ENCODE assay signal across 1 cellular context in genomic region chr16:12362482-12363458, GRCh38.
TF ChIP-seq lines count a peak whose summit lies in the region.

No MANE protein-coding gene starts in this region.

TF ChIP-seq in HEK293, 187 proteins besides CTCF, POLR2A, EP300 and RAD21:
- TF ChIP-seq, protein P1, sequence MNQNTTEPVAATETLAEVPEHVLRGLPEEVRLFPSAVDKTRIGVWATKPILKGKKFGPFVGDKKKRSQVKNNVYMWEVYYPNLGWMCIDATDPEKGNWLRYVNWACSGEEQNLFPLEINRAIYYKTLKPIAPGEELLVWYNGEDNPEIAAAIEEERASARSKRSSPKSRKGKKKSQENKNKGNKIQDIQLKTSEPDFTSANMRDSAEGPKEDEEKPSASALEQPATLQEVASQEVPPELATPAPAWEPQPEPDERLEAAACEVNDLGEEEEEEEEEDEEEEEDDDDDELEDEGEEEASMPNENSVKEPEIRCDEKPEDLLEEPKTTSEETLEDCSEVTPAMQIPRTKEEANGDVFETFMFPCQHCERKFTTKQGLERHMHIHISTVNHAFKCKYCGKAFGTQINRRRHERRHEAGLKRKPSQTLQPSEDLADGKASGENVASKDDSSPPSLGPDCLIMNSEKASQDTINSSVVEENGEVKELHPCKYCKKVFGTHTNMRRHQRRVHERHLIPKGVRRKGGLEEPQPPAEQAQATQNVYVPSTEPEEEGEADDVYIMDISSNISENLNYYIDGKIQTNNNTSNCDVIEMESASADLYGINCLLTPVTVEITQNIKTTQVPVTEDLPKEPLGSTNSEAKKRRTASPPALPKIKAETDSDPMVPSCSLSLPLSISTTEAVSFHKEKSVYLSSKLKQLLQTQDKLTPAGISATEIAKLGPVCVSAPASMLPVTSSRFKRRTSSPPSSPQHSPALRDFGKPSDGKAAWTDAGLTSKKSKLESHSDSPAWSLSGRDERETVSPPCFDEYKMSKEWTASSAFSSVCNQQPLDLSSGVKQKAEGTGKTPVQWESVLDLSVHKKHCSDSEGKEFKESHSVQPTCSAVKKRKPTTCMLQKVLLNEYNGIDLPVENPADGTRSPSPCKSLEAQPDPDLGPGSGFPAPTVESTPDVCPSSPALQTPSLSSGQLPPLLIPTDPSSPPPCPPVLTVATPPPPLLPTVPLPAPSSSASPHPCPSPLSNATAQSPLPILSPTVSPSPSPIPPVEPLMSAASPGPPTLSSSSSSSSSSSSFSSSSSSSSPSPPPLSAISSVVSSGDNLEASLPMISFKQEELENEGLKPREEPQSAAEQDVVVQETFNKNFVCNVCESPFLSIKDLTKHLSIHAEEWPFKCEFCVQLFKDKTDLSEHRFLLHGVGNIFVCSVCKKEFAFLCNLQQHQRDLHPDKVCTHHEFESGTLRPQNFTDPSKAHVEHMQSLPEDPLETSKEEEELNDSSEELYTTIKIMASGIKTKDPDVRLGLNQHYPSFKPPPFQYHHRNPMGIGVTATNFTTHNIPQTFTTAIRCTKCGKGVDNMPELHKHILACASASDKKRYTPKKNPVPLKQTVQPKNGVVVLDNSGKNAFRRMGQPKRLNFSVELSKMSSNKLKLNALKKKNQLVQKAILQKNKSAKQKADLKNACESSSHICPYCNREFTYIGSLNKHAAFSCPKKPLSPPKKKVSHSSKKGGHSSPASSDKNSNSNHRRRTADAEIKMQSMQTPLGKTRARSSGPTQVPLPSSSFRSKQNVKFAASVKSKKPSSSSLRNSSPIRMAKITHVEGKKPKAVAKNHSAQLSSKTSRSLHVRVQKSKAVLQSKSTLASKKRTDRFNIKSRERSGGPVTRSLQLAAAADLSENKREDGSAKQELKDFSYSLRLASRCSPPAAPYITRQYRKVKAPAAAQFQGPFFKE (tag by site-specific recombination; IDR thresholded peaks at IDR 0.05; ENCODE audit: borderline replicate concordance) = no peak
- TF ChIP-seq KLF10 (tag by site-specific recombination; IDR thresholded peaks at IDR 0.05) (no peak), ZBTB20 (tag by site-specific recombination; IDR thresholded peaks at IDR 0.05) (no peak), ZBTB21 (tag by site-specific recombination; IDR thresholded peaks at IDR 0.05) (no peak), GLIS1 (tag by site-specific recombination; IDR thresholded peaks at IDR 0.05) (peak; percentile 36; the same call in 1 of the 2 replicates), EGR2 (tag by site-specific recombination; IDR thresholded peaks at IDR 0.05; ENCODE audit: low read depth) (no peak), ZNF391 (tag by site-specific recombination; IDR thresholded peaks at IDR 0.05; ENCODE audit: borderline replicate concordance, low read depth) (no peak), ZNF777 (tag by site-specific recombination; IDR thresholded peaks at IDR 0.05; ENCODE audit: borderline replicate concordance) (no peak)
